1 cellular context compared by ENCODE assay signal in genomic region chr15:63519548-63520178, GRCh38.
A peak's percentile ranks its signal among the peaks of the same experiment; 100 is the strongest.
TF ChIP-seq lines count a peak whose summit lies in the region.

No MANE protein-coding gene starts in this region.

TF ChIP-seq in HepG2, 621 proteins besides CTCF, POLR2A, EP300 and RAD21:
- TF ChIP-seq ZNF274 (CRISPR knock-in tag; IDR thresholded peaks at IDR 0.05), result no peak
- peak; percentile 30 for TF ChIP-seq RBM22 (optimal IDR thresholded peaks at IDR 0.05; ENCODE audit: low read length)
- no peak for TF ChIP-seq ZNF292 (CRISPR knock-in tag; IDR thresholded peaks at IDR 0.05; ENCODE audit: borderline replicate concordance, low read depth)
- TF ChIP-seq CCAR2 (optimal IDR thresholded peaks at IDR 0.05; ENCODE audit: low read depth, low read length), result no peak
